Comparison of ENCODE assay signal across 12 cellular contexts in the genomic region with DNA sequence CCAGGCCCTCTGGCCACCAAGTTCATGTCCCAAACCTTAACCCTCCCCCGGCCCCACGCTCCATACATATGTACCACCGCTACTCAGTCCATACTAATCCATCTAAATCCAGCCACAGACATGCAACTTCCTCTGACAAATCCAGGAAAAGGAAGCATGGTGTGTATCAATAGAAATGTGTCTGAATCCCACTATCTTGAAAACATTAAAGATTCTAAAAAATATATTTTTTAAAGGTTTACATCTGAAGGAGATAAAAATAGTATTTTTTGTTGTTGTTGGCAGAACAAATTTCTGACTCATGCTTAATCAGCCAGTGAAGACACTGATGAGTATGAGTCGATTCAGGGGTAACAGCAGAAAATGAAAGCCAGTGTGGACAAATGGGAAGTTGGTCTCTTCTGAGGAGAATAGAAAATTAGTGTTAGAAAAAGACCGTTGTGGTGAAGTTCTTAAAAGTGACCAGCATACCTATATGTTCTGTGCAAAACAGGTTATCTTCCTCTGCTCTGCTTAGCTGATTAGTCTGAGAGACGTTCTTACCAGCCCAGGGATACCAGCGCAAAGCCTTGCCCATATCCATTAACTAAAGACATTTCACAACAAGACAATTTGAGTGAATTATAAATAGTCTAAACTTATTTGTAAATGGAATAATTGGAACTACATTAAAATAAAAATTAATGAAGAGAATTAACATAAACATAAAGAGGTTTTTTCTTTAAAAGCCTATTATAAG.
DNase-seq lines count a peak whose midpoint lies in the region; ATAC-seq, FAIRE-seq and TF ChIP-seq lines count a peak whose summit lies in the region.
"Had no signal": no experiment of that assay in that cellular context is flagged by ENCODE, and none has a peak within 500 bp of the region (broad histone marks: within the 10 kb centered on the region; RNA-seq: fewer than 3 reads in every experiment).

No MANE protein-coding gene starts in this region.

- H3K36me3 ChIP-seq in GM23248 (ENCODE audit: low read depth) (no peaks in the 10 kb centered on the region), Panc1 (ENCODE audit: control insufficient read depth, insufficient read depth, low read length) (no peaks in the 10 kb centered on the region), endothelial cell of umbilical vein (ENCODE audit: control insufficient read depth in 2 of 2, extremely low read depth in 1 of 2, insufficient read depth in 2 of 2, low read length in 2 of 2) (no peaks in the 10 kb centered on the region), osteoblast (ENCODE audit: insufficient read depth, low read length) (no peaks in the 10 kb centered on the region)

- in situ Hi-C loops in GM23248 (cut with MboI) (no loop called here), Panc1 (cut with HindIII; ENCODE audit: low pct_unique_long_range_greater_than_20kb, low sequenced_read_pairs) (no loop called here)

- H2AFZ ChIP-seq in GM23248: peak overlapping the region; percentile 72
- peak overlapping the region; percentile 84 for H2AFZ ChIP-seq in endothelial cell of umbilical vein (ENCODE audit: low read depth, low read length)
- H2AFZ ChIP-seq in osteoblast (ENCODE audit: low read length): peak overlapping the region; percentile 84

- H3F3A ChIP-seq in GM23248 (ENCODE audit: insufficient read depth): peaks cover 12% of the 10 kb centered on the region; the same call in 1 of the 2 replicates

- POLR2A ChIA-PET in Panc1 (lab: Charles Lee) (no interaction called here), endothelial cell of umbilical vein (lab: Charles Lee) (no interaction called here)

- H3K27ac ChIP-seq in GM23248: peak overlapping the region; percentile 74
- no peak overlapping the region for H3K27ac ChIP-seq in Panc1 (ENCODE audit: low read length)
- peak overlapping the region; percentile 82 for H3K27ac ChIP-seq in endothelial cell of umbilical vein (ENCODE audit: insufficient read depth, low read depth, low read length)
- peak overlapping the region; percentile 98 for H3K27ac ChIP-seq in osteoblast (ENCODE audit: low read depth, low read length)
- H3K27ac ChIP-seq: HL-60 had no signal

- H3K79me2 ChIP-seq in GM23248 (ENCODE audit: insufficient read depth) (no peaks in the 10 kb centered on the region), endothelial cell of umbilical vein (ENCODE audit: control insufficient read depth, insufficient read depth, low read length) (no peaks in the 10 kb centered on the region), osteoblast (ENCODE audit: insufficient read depth, low read length) (peaks cover 15% of the 10 kb centered on the region)

- peak; percentile 81 for FAIRE-seq in endothelial cell of umbilical vein (lab: Jason Lieb, UNC)

- peak overlapping the region; percentile 34; the same call in 1 of the 2 replicates for H3K4me3 ChIP-seq in GM23248
- H3K4me3 ChIP-seq in Panc1 (ENCODE audit: low read depth in 2 of 2, low read length in 2 of 2): no peak overlapping the region
- no peak overlapping the region for H3K4me3 ChIP-seq in endothelial cell of umbilical vein (replicated peaks in 1 of 3; ENCODE audit: insufficient read depth in 1 of 3, low read depth in 1 of 3, low read length in 3 of 3)
- H3K4me3 ChIP-seq in osteoblast (ENCODE audit: insufficient read depth, low read length): peak overlapping the region; percentile 52

- intact Hi-C loops in Panc1 (cut with micrococcal nuclease; ENCODE audit: unreplicated experiment) (no loop called here), endothelial cell of umbilical vein (cut with micrococcal nuclease) (loop anchor here (1.0 kb wide), 3 partner anchors 40 to 72 kb away; no protein-coding TSS in a partner anchor), head of caudate nucleus (cut with DNase I) (no loop called here)

- CTCF ChIA-PET in Panc1 (lab: Charles Lee): no interaction called here
- CTCF ChIA-PET in endothelial cell of umbilical vein (lab: Charles Lee): interaction anchor here (0.9 kb wide), 1 partner anchor 86 kb away, joined by 3 read pairs; no protein-coding TSS in a partner anchor

- H3K9me2 ChIP-seq in GM23248 (ENCODE audit: insufficient read depth): no peaks in the 10 kb centered on the region

- H3K9me1 ChIP-seq in endothelial cell of umbilical vein (replicated peaks; ENCODE audit: control insufficient read depth, extremely low read depth, insufficient read depth, low read length): no peaks in the 10 kb centered on the region

- WGBS in GM23248 (ENCODE audit: low coverage in 1 of 2, low lambda C conversion rate in 2 of 2, missing lambda C conversion rate in 2 of 2), 2 experiments: 54 to 65% methylated on average over 7 of the region's 7 CpGs

- dilution Hi-C loops in endothelial cell of umbilical vein (cut with MboI; ENCODE audit: extremely low pct_ligation_motif_present, low sequenced_read_pairs): no loop called here

- no peaks in the 10 kb centered on the region for H4K20me1 ChIP-seq in GM23248 (ENCODE audit: insufficient read depth)
- H4K20me1 ChIP-seq in endothelial cell of umbilical vein (replicated peaks; ENCODE audit: control insufficient read depth, extremely low read depth, insufficient read depth, low read length): no peaks in the 10 kb centered on the region
- H4K20me1 ChIP-seq in osteoblast (ENCODE audit: insufficient read depth, low read length): no peaks in the 10 kb centered on the region

- DNase-seq in GM23248: peak; percentile 86
- DNase-seq in Panc1 (ENCODE audit: low read depth, low spot score): peak; percentile 12
- peak; percentile 82 for DNase-seq in endothelial cell of umbilical vein (ENCODE audit: low read depth, low spot score)
- peak; percentile 79 for DNase-seq in osteoblast (ENCODE audit: insufficient read length, low spot score, missing footprints)
- no peak for DNase-seq in head of caudate nucleus
- no peak for DNase-seq in T1000 (lab: John Stamatoyannopoulos, UW)
- no peak for DNase-seq in NCI-H1436 (lab: John Stamatoyannopoulos, UW)
- DNase-seq: GDM1, NCI-H187 had no signal

- TF ChIP-seq POLR2A in endothelial cell of umbilical vein (IDR thresholded peaks at IDR 0.05; ENCODE audit: low read depth, low read length): no peak

- TF ChIP-seq CTCF in Panc1 (IDR thresholded peaks at IDR 0.05): no peak
- no peak for TF ChIP-seq CTCF in endothelial cell of umbilical vein (IDR thresholded peaks at IDR 0.05; ENCODE audit: extremely low read depth in 1 of 2, insufficient read depth in 1 of 2, low read depth in 1 of 2, low read length in 2 of 2)
- no peak for TF ChIP-seq CTCF in osteoblast (IDR thresholded peaks at IDR 0.05; ENCODE audit: extremely low read depth, low read depth, low read length)

- peak overlapping the region; percentile 23; the same call in 1 of the 2 replicates for H3K9ac ChIP-seq in GM23248
- H3K9ac ChIP-seq in endothelial cell of umbilical vein (replicated peaks; ENCODE audit: extremely low read depth, insufficient read depth, low read length): peak overlapping the region; percentile 50

- H3K27me3 ChIP-seq in GM23248 (replicated peaks; ENCODE audit: insufficient read depth): no peaks in the 10 kb centered on the region
- no peaks in the 10 kb centered on the region for H3K27me3 ChIP-seq in Panc1 (ENCODE audit: control insufficient read depth, insufficient read depth, low read length)
- no peaks in the 10 kb centered on the region for H3K27me3 ChIP-seq in endothelial cell of umbilical vein (ENCODE audit: control insufficient read depth in 2 of 2, insufficient read depth in 2 of 2, low read length in 2 of 2)
- no peaks in the 10 kb centered on the region for H3K27me3 ChIP-seq in osteoblast (ENCODE audit: insufficient read depth, low read length)

- ATAC-seq in Panc1: no peak
- no peak for ATAC-seq in GM21447 (IDR thresholded peaks at IDR 0.05; ENCODE audit: unreplicated experiment)
- ATAC-seq: natural killer cell treated with Interleukin-12 subunit alpha and Interleukin-12 subunit beta and Interleukin-15 and Interleukin-18, amount 100 ng/mL, for 72 hours had no signal

- H3K4me2 ChIP-seq in GM23248 (ENCODE audit: unreplicated experiment) (peak overlapping the region; percentile 64), endothelial cell of umbilical vein (ENCODE audit: insufficient read depth, low read length) (peak overlapping the region; percentile 67), osteoblast (ENCODE audit: insufficient read depth, low read length) (peak overlapping the region; percentile 76)

- peaks cover 22% of the 10 kb centered on the region for H3K4me1 ChIP-seq in GM23248 (ENCODE audit: insufficient read depth)
- H3K4me1 ChIP-seq in Panc1 (ENCODE audit: control insufficient read depth, insufficient read depth, low read length): no peaks in the 10 kb centered on the region
- H3K4me1 ChIP-seq in endothelial cell of umbilical vein (ENCODE audit: control insufficient read depth, extremely low read depth, insufficient read depth, low read length): peaks cover 19% of the 10 kb centered on the region
- H3K4me1 ChIP-seq in osteoblast (ENCODE audit: insufficient read depth, low read length): peaks cover 17% of the 10 kb centered on the region

- BruUV-seq in Panc1 (replicated peaks; lab: Mats Ljungman, UMichigan) (no TSS peak), endothelial cell of umbilical vein (replicated peaks; lab: Mats Ljungman, UMichigan) (TSS peak; percentile 97)

- H3K9me3 ChIP-seq in GM23248 (ENCODE audit: low read depth) (no peaks in the 10 kb centered on the region), Panc1 (ENCODE audit: control insufficient read depth, insufficient read depth, low read depth, low read length) (no peaks in the 10 kb centered on the region), endothelial cell of umbilical vein (replicated peaks; ENCODE audit: control insufficient read depth, insufficient read depth, low read length) (no peaks in the 10 kb centered on the region), osteoblast (ENCODE audit: low read depth, low read length) (no peaks in the 10 kb centered on the region)

TF ChIP-seq in endothelial cell of umbilical vein, 7 proteins besides CTCF, POLR2A, EP300 and RAD21:
- TF ChIP-seq EZH2 (IDR thresholded peaks at IDR 0.05; ENCODE audit: borderline replicate concordance, low read depth, low read length, severe bottlenecking) (no peak), GATA2 (IDR thresholded peaks at IDR 0.05; ENCODE audit: insufficient read depth, insufficient read length, low read depth, low read length) (peak; percentile 35), MAX (IDR thresholded peaks at IDR 0.05; ENCODE audit: insufficient read depth, insufficient read length) (no peak), POLR2AphosphoS5 (IDR thresholded peaks at IDR 0.05; ENCODE audit: insufficient read depth, low read depth, low read length) (peak; percentile 19), MYC (IDR thresholded peaks at IDR 0.05; ENCODE audit: low read depth, low read length) (no peak), JUN (IDR thresholded peaks at IDR 0.05; ENCODE audit: borderline replicate concordance, insufficient read depth, insufficient read length, low read depth) (peak; percentile 79), FOS (IDR thresholded peaks at IDR 0.05; ENCODE audit: borderline replicate concordance, insufficient read depth, low read length) (peak; percentile 94)

Comparison
In these comparisons a context has a peak if more than half of its experiments do, and no peak if none do; other contexts are left out.
1. DNase-seq: peak in GM23248 (single experiment), Panc1 (single experiment), endothelial cell of umbilical vein (single experiment) and osteoblast (single experiment); none in head of caudate nucleus (0 of 42), T1000 (single experiment) and NCI-H1436 (single experiment).
2. H3K4me3 ChIP-seq: peak in GM23248 (single experiment) and osteoblast (single experiment); none in Panc1 (0 of 2) and endothelial cell of umbilical vein (0 of 3).
3. Peak in every context shown above with its lines, with median percentiles within 50 percentile points of each other: H2AFZ ChIP-seq and H3K4me2 ChIP-seq.